In genomic region chr13:20902438-20903163, GRCh38 we compare ENCODE assay signal across 8 cellular contexts. TPM values are rescaled to one million over a fixed set of nuclear protein-coding genes. Genes with fewer than 3 reads are reported as not detected.
DNase-seq lines count a peak whose midpoint lies in the region; ATAC-seq and TF ChIP-seq lines count a peak whose summit lies in the region.

TSS of gene XPO4 (minus strand) at chr13:20902746. CDS start at chr13:20902738, 8 bp downstream.

- H3K27me3 ChIP-seq in colonic mucosa, result no peaks in the 10 kb centered on the region

- ATAC-seq in GM18867 (IDR thresholded peaks at IDR 0.05; ENCODE audit: unreplicated experiment), result peak; percentile 94
- peak; percentile 90 for ATAC-seq in HG03097 (IDR thresholded peaks at IDR 0.05; ENCODE audit: low FRiP score, unreplicated experiment)
- ATAC-seq in left lobe of liver, result peak; percentile 91

- H3K9me3 ChIP-seq in colonic mucosa, result no peaks in the 10 kb centered on the region

- H3K27ac ChIP-seq in colonic mucosa, result peak within 1 kb of the TSS; percentile 62

- no peaks in the 10 kb centered on the region for H3K36me3 ChIP-seq in colonic mucosa

- no peak for TF ChIP-seq CTCF in colonic mucosa (IDR thresholded peaks at IDR 0.05)

- peak within 1 kb of the TSS; percentile 95 for H3K4me3 ChIP-seq in colonic mucosa

- H3K9ac ChIP-seq in colonic mucosa (ENCODE audit: low read depth in 2 of 2, low read length in 2 of 2), result peak within 1 kb of the TSS; percentile 94 to 98

- H3K4me1 ChIP-seq in colonic mucosa, result no peaks in the 10 kb centered on the region

- DNase-seq in AG08395 (ENCODE audit: low spot score) (peak; percentile 90), NCI-H446 (lab: John Stamatoyannopoulos, UW) (peak; percentile 63 to 87), colonic mucosa (peak; percentile 77), left lobe of liver (ENCODE audit: low spot score) (peak; percentile 82)
- peak; percentile 87 for DNase-seq in activated CD4-positive, alpha-beta T cell treated with anti-CD3 and anti-CD28 coated beads for 48 hours
- DNase-seq in stimulated activated CD4-positive, alpha-beta T cell treated with anti-CD3 and anti-CD28 coated beads, Interleukin-2, amount 100 ng/mL, for 4 hours (ENCODE audit: low read depth), result peak; percentile 60

- intact Hi-C loops in colonic mucosa (cut with DNase I), result no loop called here

RNA-seq across cellular contexts. Expression of gene XPO4, which starts in this region (rescaled TPM):
- total RNA-seq in colonic mucosa (10 to 100 TPM in 1 of 2 donors, 1 to 10 TPM in 1; 9.1 to 18.2 TPM), left lobe of liver (5.2 TPM)

Comparison
In these comparisons a context has a peak if more than half of its experiments do, and no peak if none do; other contexts are left out.
1. Peak in every context shown above with its lines: DNase-seq, ATAC-seq, H3K4me3 ChIP-seq and H3K27ac ChIP-seq.